In genomic region chr9:95772320-95773060, GRCh38 we compare ENCODE assay signal across 1 cellular context.
TF ChIP-seq lines count a peak whose summit lies in the region.

No MANE protein-coding gene starts in this region.

TF ChIP-seq in HepG2, 621 proteins besides CTCF, POLR2A, EP300 and RAD21 (continued from another document and continues in another):
- TF ChIP-seq ZXDC (CRISPR knock-in tag; IDR thresholded peaks at IDR 0.05), result no peak
- TF ChIP-seq ZNF598 (CRISPR knock-in tag; IDR thresholded peaks at IDR 0.05; ENCODE audit: borderline replicate concordance), result no peak
- TF ChIP-seq NR0B2 (CRISPR knock-in tag; IDR thresholded peaks at IDR 0.05), result no peak
- TF ChIP-seq ZNF556 (CRISPR knock-in tag; IDR thresholded peaks at IDR 0.05; ENCODE audit: borderline replicate concordance), result no peak
- TF ChIP-seq ETV5 (CRISPR knock-in tag; IDR thresholded peaks at IDR 0.05; ENCODE audit: borderline replicate concordance), result peak; percentile 17; the same call in 1 of the 2 replicates
- TF ChIP-seq ZNF503 (CRISPR knock-in tag; IDR thresholded peaks at IDR 0.05), result peak; percentile 62; the same call in 1 of the 2 replicates
- peak; percentile 12 for TF ChIP-seq ZNF18 (CRISPR knock-in tag; IDR thresholded peaks at IDR 0.05; ENCODE audit: insufficient replicate concordance)
- no peak for TF ChIP-seq HES4 (CRISPR knock-in tag; IDR thresholded peaks at IDR 0.05; ENCODE audit: borderline replicate concordance)
- peak; percentile 63 for TF ChIP-seq POLR2AphosphoS5 (IDR thresholded peaks at IDR 0.05; ENCODE audit: low read depth, low read length)
- TF ChIP-seq LCORL (IDR thresholded peaks at IDR 0.05), result no peak
- peak; percentile 49; the same call in 1 of the 2 replicates for TF ChIP-seq LCORL (CRISPR knock-in tag; IDR thresholded peaks at IDR 0.05)
- no peak for TF ChIP-seq ZNF558 (CRISPR knock-in tag; IDR thresholded peaks at IDR 0.05; ENCODE audit: borderline replicate concordance)
- TF ChIP-seq MAZ (IDR thresholded peaks at IDR 0.05; ENCODE audit: borderline replicate concordance, low read depth, low read length), result no peak
- no peak for TF ChIP-seq MAZ (CRISPR knock-in tag; IDR thresholded peaks at IDR 0.05; ENCODE audit: low read depth)
- TF ChIP-seq MED8 (CRISPR knock-in tag; IDR thresholded peaks at IDR 0.05; ENCODE audit: insufficient replicate concordance), result no peak
- 0 out of 2 replicates have a peak, but pooled peaks have one; percentile 40 for TF ChIP-seq ZNF205 (CRISPR knock-in tag; IDR thresholded peaks at IDR 0.05)
- TF ChIP-seq NR2F6 (IDR thresholded peaks at IDR 0.05), result no peak
- TF ChIP-seq NR2F6 (CRISPR knock-in tag; IDR thresholded peaks at IDR 0.05), result no peak
- no peak for TF ChIP-seq TRAFD1 (CRISPR knock-in tag; IDR thresholded peaks at IDR 0.05; ENCODE audit: borderline replicate concordance)
- no peak for TF ChIP-seq ZNF562 (CRISPR knock-in tag; IDR thresholded peaks at IDR 0.05; ENCODE audit: borderline replicate concordance)
- TF ChIP-seq TIGD3 (CRISPR knock-in tag; IDR thresholded peaks at IDR 0.05; ENCODE audit: borderline replicate concordance), result no peak
- TF ChIP-seq, protein P1, sequence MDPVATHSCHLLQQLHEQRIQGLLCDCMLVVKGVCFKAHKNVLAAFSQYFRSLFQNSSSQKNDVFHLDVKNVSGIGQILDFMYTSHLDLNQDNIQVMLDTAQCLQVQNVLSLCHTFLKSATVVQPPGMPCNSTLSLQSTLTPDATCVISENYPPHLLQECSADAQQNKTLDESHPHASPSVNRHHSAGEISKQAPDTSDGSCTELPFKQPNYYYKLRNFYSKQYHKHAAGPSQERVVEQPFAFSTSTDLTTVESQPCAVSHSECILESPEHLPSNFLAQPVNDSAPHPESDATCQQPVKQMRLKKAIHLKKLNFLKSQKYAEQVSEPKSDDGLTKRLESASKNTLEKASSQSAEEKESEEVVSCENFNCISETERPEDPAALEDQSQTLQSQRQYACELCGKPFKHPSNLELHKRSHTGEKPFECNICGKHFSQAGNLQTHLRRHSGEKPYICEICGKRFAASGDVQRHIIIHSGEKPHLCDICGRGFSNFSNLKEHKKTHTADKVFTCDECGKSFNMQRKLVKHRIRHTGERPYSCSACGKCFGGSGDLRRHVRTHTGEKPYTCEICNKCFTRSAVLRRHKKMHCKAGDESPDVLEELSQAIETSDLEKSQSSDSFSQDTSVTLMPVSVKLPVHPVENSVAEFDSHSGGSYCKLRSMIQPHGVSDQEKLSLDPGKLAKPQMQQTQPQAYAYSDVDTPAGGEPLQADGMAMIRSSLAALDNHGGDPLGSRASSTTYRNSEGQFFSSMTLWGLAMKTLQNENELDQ (CRISPR knock-in tag; IDR thresholded peaks at IDR 0.05; ENCODE audit: borderline replicate concordance), result no peak
- TF ChIP-seq ZNF362 (CRISPR knock-in tag; IDR thresholded peaks at IDR 0.05; ENCODE audit: borderline replicate concordance), result no peak
- no peak for TF ChIP-seq SKI (IDR thresholded peaks at IDR 0.05; ENCODE audit: partially characterized antibody)
- TF ChIP-seq ZSCAN25 (CRISPR knock-in tag; IDR thresholded peaks at IDR 0.05), result no peak
- TF ChIP-seq BCL6 (CRISPR knock-in tag; IDR thresholded peaks at IDR 0.05), result no peak
- no peak for TF ChIP-seq MXD1 (CRISPR knock-in tag; IDR thresholded peaks at IDR 0.05)
- TF ChIP-seq ZNF782 (CRISPR knock-in tag; IDR thresholded peaks at IDR 0.05; ENCODE audit: borderline replicate concordance), result no peak
- no peak for TF ChIP-seq KIAA2018 (CRISPR knock-in tag; IDR thresholded peaks at IDR 0.05; ENCODE audit: borderline replicate concordance)
- no peak for TF ChIP-seq ZKSCAN1 (IDR thresholded peaks at IDR 0.05; ENCODE audit: low read length)
- TF ChIP-seq, protein P2, sequence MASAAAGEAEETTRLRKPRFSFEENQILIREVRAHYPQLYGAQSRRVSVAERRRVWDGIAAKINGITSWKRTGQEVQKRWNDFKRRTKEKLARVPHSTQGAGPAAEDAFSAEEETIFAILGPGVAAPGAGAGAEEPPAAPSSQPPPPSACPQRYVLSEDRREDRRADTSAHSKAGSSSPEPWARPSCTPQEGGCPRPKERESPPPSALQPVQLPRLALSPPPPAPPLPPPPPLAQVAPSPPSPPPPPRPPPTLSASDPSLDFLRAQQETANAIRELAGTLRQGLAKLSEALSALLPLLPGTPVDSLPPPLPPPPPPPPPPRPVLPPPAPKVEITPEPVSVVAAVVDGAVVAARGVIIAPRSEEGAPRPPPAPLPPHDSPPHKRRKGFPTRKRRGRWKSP (CRISPR knock-in tag; IDR thresholded peaks at IDR 0.05), result no peak
